29 cellular contexts compared by ENCODE assay signal in genomic region chr11:85249482-85249881, GRCh38.
"Had no signal": no experiment of that assay in that cellular context is flagged by ENCODE, and none has a peak within 500 bp of the region (broad histone marks: within the 10 kb centered on the region; RNA-seq: fewer than 3 reads in every experiment).

No MANE protein-coding gene starts in this region.

- H3K4me1 Mint-ChIP-seq: endodermal cell had no signal

- H3K4me3 ChIP-seq: colonic mucosa, coronary artery, dorsolateral prefrontal cortex, esophagus muscularis mucosa, esophagus squamous epithelium, gastrocnemius medialis, gastroesophageal sphincter, heart left ventricle, heart right ventricle had no signal

- DNase-seq: colonic mucosa; cortex of kidney; dermis blood vessel endothelial cell; dorsolateral prefrontal cortex; effector CD4-positive, alpha-beta T cell; effector CD8-positive, alpha-beta T cell; effector memory CD4-positive, alpha-beta T cell; effector memory CD8-positive, alpha-beta T cell; endodermal cell; erythroblast; esophagus squamous epithelium; foreskin fibroblast; foreskin keratinocyte; foreskin melanocyte; gastrocnemius medialis; glutamatergic neuron; head of caudate nucleus; heart left ventricle; heart right ventricle had no signal

- H3K27me3 ChIP-seq: colonic mucosa, dorsolateral prefrontal cortex, esophagus muscularis mucosa, esophagus squamous epithelium, foreskin keratinocyte, gastrocnemius medialis, gastroesophageal sphincter, heart left ventricle, heart right ventricle had no signal

- H3K36me3 ChIP-seq: colonic mucosa, esophagus muscularis mucosa, esophagus squamous epithelium, gastrocnemius medialis, heart left ventricle, heart right ventricle had no signal

- FAIRE-seq: colon, endometrium, endothelial cell of umbilical vein, frontal cortex had no signal

- H3K4me3 Mint-ChIP-seq: dendritic cell treated with granulocyte-macrophage colony-stimulating factor and Interleukin-4, amounts not matched to agents 40 ng/mL and 50 ng/mL, for 4 days; effector memory CD8-positive, alpha-beta T cell; endodermal cell had no signal

- H3K27ac Mint-ChIP-seq: dendritic cell treated with granulocyte-macrophage colony-stimulating factor and Interleukin-4, amounts not matched to agents 40 ng/mL and 50 ng/mL, for 4 days; effector memory CD8-positive, alpha-beta T cell; endodermal cell had no signal

- ATAC-seq: effector memory CD8-positive, alpha-beta T cell; esophagus mucosa; foreskin keratinocyte; gastrocnemius medialis; gastroesophageal sphincter; heart left ventricle; heart right ventricle had no signal

- H3K4me1 ChIP-seq: colonic mucosa, esophagus muscularis mucosa, esophagus squamous epithelium, gastrocnemius medialis, gastroesophageal sphincter, heart left ventricle, heart right ventricle had no signal

- H3K27ac ChIP-seq: colonic mucosa, coronary artery, dorsolateral prefrontal cortex, epithelial cell of prostate, esophagus muscularis mucosa, esophagus squamous epithelium, foreskin keratinocyte, gastrocnemius medialis, gastroesophageal sphincter, heart left ventricle, heart right ventricle had no signal

- H3K27me3 Mint-ChIP-seq: dendritic cell treated with granulocyte-macrophage colony-stimulating factor and Interleukin-4, amounts not matched to agents 40 ng/mL and 50 ng/mL, for 4 days; effector memory CD8-positive, alpha-beta T cell had no signal

- H3K9me3 ChIP-seq: colonic mucosa, esophagus muscularis mucosa, esophagus squamous epithelium, gastrocnemius medialis, gastroesophageal sphincter had no signal
